Comparison of ENCODE assay signal across 10 cellular contexts in the genomic region with DNA sequence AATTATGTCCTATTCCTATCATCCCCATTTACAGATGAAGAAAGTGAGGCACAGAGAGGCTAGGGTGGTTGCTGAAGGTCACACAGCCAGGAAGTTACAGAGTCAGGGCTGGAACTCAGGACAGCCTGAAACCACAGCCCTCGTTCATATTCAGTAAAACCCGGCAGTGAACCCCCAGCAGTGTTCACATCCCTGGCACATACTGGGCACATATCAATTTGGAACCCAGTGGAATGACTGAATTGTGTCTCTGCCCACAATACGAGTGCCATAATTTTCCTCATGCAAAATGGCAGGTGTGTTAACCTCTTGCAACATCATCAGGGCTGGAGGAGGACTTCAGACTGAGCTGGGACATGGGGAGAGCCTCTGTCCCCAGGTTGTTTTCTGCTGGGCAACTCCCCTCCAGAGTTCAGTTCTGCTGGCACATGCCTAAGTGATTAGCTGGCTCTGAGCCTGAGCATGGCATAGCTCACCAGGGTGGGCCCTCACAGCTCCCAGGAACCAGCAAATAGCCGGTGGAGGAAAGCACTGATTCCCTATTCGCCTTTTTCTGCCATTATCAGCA. TPM values are rescaled to one million over a fixed set of nuclear protein-coding genes. Genes with fewer than 3 reads are reported as not detected.
DNase-seq lines count a peak whose midpoint lies in the region; ATAC-seq and TF ChIP-seq lines count a peak whose summit lies in the region.
"Had no signal": no experiment of that assay in that cellular context is flagged by ENCODE, and none has a peak within 500 bp of the region (broad histone marks: within the 10 kb centered on the region; RNA-seq: fewer than 3 reads in every experiment).

No MANE protein-coding gene starts in this region.

- H3K27me3 ChIP-seq in SJSA1 (replicated peaks) (no peaks in the 10 kb centered on the region), foreskin keratinocyte (no peaks in the 10 kb centered on the region), skeletal muscle satellite cell (ENCODE audit: control insufficient read depth, insufficient read depth, low read length) (no peaks in the 10 kb centered on the region)

- DNase-seq in HPDE6-E6E7 (ENCODE audit: extremely low spot score) (peak; percentile 45), SJSA1 (ENCODE audit: low read depth in 1 of 2, low spot score in 2 of 2) (peak; percentile 24 to 51), foreskin keratinocyte (peak; percentile 28 to 70), hippocampal formation (lab: John Stamatoyannopoulos, UW) (no peak), GM10266 (ENCODE audit: extremely low spot score) (no peak), NCI-H2029 (lab: John Stamatoyannopoulos, UW) (no peak)
- DNase-seq: activated naive CD4-positive, alpha-beta T cell treated with Interleukin-2 at 50 U/mL for 16 hours; KBM-7 had no signal

- peak overlapping the region; percentile 12 for H3K9ac ChIP-seq in skeletal muscle satellite cell (ENCODE audit: low read depth, low read length)

- H3K4me1 ChIP-seq in SJSA1 (replicated peaks) (peaks cover 29% of the 10 kb centered on the region), foreskin keratinocyte (peaks cover 28% of the 10 kb centered on the region), skeletal muscle satellite cell (ENCODE audit: control insufficient read depth, insufficient read depth, low read length) (peaks cover 38% of the 10 kb centered on the region)

- H3K27ac ChIP-seq in SJSA1 (no peak overlapping the region), foreskin keratinocyte (no peak overlapping the region)

- H3K4me2 ChIP-seq in skeletal muscle satellite cell (ENCODE audit: low read length), result peak overlapping the region; percentile 95

- ATAC-seq in foreskin keratinocyte, result peak; percentile 55
- no peak for ATAC-seq in HG03520 (IDR thresholded peaks at IDR 0.05; ENCODE audit: unreplicated experiment)

- H3K36me3 ChIP-seq in SJSA1, result peaks cover 8% of the 10 kb centered on the region
- no peaks in the 10 kb centered on the region for H3K36me3 ChIP-seq in skeletal muscle satellite cell (ENCODE audit: insufficient read depth, low read length)

- H3K9me3 ChIP-seq in SJSA1 (replicated peaks) (no peaks in the 10 kb centered on the region), skeletal muscle satellite cell (replicated peaks; ENCODE audit: low read length) (no peaks in the 10 kb centered on the region)

- H3K4me3 ChIP-seq in SJSA1 (no peak overlapping the region), skeletal muscle satellite cell (ENCODE audit: low read length) (no peak overlapping the region)

- TF ChIP-seq CTCF in foreskin keratinocyte (conservative IDR thresholded peaks at IDR 0.05) (no peak), GM10266 (IDR thresholded peaks at IDR 0.05; ENCODE audit: control insufficient read depth, insufficient read depth, low read depth, missing control alignments) (no peak)

RNA-seq across cellular contexts. Expression of gene PPP1CC, which starts 2.1 kb away (rescaled TPM):
- 143 and 154 TPM in 2 replicates for total RNA-seq in SJSA1 (2014; rRNA removed; shearing (Covaris generic))
- total RNA-seq in foreskin keratinocyte, result 118 and 143 TPM in 2 replicates
- polyA plus RNA-seq in foreskin keratinocyte, result 76.2 and 107 TPM in 2 replicates
- total RNA-seq in skeletal muscle satellite cell (2012; rRNA removed), result 90.0 and 96.8 TPM in 2 replicates

RNA-seq across cellular contexts. Expression of gene HVCN1, which starts 55.9 kb away (rescaled TPM):
- total RNA-seq in SJSA1 (2014; rRNA removed; shearing (Covaris generic)), result not detected in 2 replicates
- 2.3 and 2.6 TPM in 2 replicates for total RNA-seq in foreskin keratinocyte
- polyA plus RNA-seq in foreskin keratinocyte, result 1.8 and 2.4 TPM in 2 replicates
- 0.51 and 1.1 TPM in 2 replicates for total RNA-seq in skeletal muscle satellite cell (2012; rRNA removed)

Comparison
In these comparisons a context has a peak if more than half of its experiments do, and no peak if none do; other contexts are left out.
1. DNase-seq: peak in HPDE6-E6E7 (single experiment), SJSA1 (2 of 2) and foreskin keratinocyte (2 of 2); none in hippocampal formation (0 of 2), GM10266 (single experiment) and NCI-H2029 (single experiment).